Comparison of ENCODE assay signal across 9 cellular contexts in the genomic region with DNA sequence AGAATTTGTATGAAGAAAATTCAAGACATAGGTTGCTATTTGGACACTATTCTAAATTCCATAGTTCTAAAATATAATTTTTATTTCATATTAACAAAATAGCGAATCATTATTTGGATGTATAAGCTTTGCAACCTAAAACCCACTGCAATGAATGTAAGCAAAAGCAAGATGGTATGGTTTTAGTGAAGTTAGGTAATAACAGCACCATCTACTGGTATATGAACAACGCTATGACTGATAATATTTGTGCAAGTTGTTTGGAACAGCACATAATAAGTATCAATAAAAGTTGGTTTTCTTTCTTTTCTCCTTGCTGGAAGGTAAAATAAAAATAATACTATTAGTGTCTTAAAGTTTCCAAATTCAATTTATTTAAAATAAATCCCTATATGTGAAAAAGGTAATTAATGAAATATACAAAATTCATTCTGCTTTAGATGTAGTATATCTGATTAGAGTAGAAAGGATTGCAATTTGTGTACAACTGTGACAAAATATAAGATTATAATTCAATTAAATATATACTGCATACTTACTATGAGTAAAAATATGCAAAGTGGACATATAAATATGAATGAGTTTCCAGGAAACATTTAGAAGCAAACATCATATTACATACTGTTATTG.
DNase-seq lines count a peak whose midpoint lies in the region; ATAC-seq, FAIRE-seq and TF ChIP-seq lines count a peak whose summit lies in the region.
"Had no signal": no experiment of that assay in that cellular context is flagged by ENCODE, and none has a peak within 500 bp of the region (broad histone marks: within the 10 kb centered on the region; RNA-seq: fewer than 3 reads in every experiment).

No MANE protein-coding gene starts in this region.

- no peaks in the 10 kb centered on the region for H3K9me3 Mint-ChIP-seq in neural progenitor cell

- ATAC-seq in HG02759 (IDR thresholded peaks at IDR 0.05; ENCODE audit: unreplicated experiment) = peak; percentile 63
- ATAC-seq in GM19324 (IDR thresholded peaks at IDR 0.05; ENCODE audit: low FRiP score, unreplicated experiment) = no peak
- ATAC-seq in HG03097 (IDR thresholded peaks at IDR 0.05; ENCODE audit: low FRiP score, unreplicated experiment) = no peak

- no peak overlapping the region for H3K27ac ChIP-seq in neural progenitor cell
- H3K27ac ChIP-seq: skin epidermis had no signal

- no peaks in the 10 kb centered on the region for H4K20me1 ChIP-seq in neural progenitor cell (ENCODE audit: low read depth)

- TF ChIP-seq CTCF in neural progenitor cell (IDR thresholded peaks at IDR 0.05) = peak; percentile 63

- H3K4me1 Mint-ChIP-seq in neural progenitor cell = no peaks in the 10 kb centered on the region

- no peak overlapping the region for H3K4me3 ChIP-seq in neural progenitor cell
- H3K4me3 ChIP-seq: skin epidermis had no signal

- H2AFZ ChIP-seq in neural progenitor cell (replicated peaks) = no peak overlapping the region

- no peaks in the 10 kb centered on the region for H3K27me3 ChIP-seq in neural progenitor cell

- peak; percentile 46 for FAIRE-seq in GM12892 (lab: Jason Lieb, UNC)
- peak; percentile 38 for FAIRE-seq in colon (lab: Jason Lieb, UNC)

- no peaks in the 10 kb centered on the region for H3K36me3 ChIP-seq in neural progenitor cell

- H3K27ac Mint-ChIP-seq in neural progenitor cell = no peak overlapping the region

- H3K4me2 ChIP-seq in neural progenitor cell = no peak overlapping the region

- no peaks in the 10 kb centered on the region for H3F3A ChIP-seq in neural progenitor cell (ENCODE audit: low read depth)

- H3K9ac ChIP-seq in neural progenitor cell = no peak overlapping the region

- H3K36me3 Mint-ChIP-seq in neural progenitor cell = no peaks in the 10 kb centered on the region

- no peak for DNase-seq in GM12892 (ENCODE audit: insufficient read length)
- DNase-seq in NCI-H526 treated with DMSO at 0.1 percent for 48 hours (lab: John Stamatoyannopoulos, UW) = peak; percentile 8
- DNase-seq in neural progenitor cell (ENCODE audit: low spot score) = no peak
- DNase-seq in activated naive CD4-positive, alpha-beta T cell treated with anti-CD3 and anti-CD28 coated beads, Interleukin-2, amount 50 U/mL, for 16 hours = no peak

- TF ChIP-seq POLR2A in GM12892 (IDR thresholded peaks at IDR 0.05; ENCODE audit: low read depth, low read length) = no peak

- no peak overlapping the region for H3K4me3 Mint-ChIP-seq in neural progenitor cell

- no peaks in the 10 kb centered on the region for H3K9me3 ChIP-seq in neural progenitor cell (ENCODE audit: low read depth)

- H3K4me1 ChIP-seq in neural progenitor cell = no peaks in the 10 kb centered on the region

- H3K27me3 Mint-ChIP-seq in neural progenitor cell (ENCODE audit: insufficient read depth, low read depth) = no peaks in the 10 kb centered on the region

- no peaks in the 10 kb centered on the region for H3K79me2 ChIP-seq in neural progenitor cell (ENCODE audit: low read depth)
